ENCODE assay signal across 23 cellular contexts in the genomic region with DNA sequence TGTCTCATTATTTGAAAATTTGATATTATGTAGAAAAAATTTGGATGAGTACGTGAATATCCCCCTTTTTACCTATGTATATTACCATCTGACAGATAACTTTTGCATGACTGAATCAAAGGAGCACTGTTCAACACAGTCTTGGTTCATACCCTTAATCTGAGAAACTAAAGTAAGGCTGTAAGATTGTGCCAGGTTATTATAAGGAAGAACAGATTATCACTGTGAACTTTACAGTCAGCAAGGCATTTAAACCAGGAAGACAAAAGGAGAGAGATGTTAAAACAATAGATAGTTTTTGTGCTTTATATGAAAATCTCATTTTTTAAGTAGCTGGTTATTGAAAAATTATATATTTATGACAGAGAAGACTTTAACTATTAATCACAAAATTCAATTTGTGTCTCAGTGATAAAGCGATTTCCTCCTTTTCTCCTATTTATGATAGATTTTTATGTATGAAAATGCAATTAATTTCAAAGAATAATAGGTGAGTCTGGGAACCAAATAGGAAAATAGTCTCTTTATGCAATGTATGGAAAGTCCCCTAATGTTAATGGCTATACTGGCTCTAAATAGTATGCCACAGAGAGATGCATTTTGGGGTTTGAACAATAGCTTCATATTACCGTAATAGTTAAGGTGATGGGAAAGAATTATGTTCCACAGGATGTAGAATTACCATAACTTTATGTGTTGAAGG. TPM values are rescaled to one million over a fixed set of nuclear protein-coding genes. Genes with fewer than 3 reads are reported as not detected.
DNase-seq lines count a peak whose midpoint lies in the region; ATAC-seq, FAIRE-seq and TF ChIP-seq lines count a peak whose summit lies in the region.
"Had no signal": no experiment of that assay in that cellular context is flagged by ENCODE, and none has a peak within 500 bp of the region (broad histone marks: within the 10 kb centered on the region; RNA-seq: fewer than 3 reads in every experiment).

No MANE protein-coding gene starts in this region.

- 82% methylated on average over 3 of the region's 3 CpGs for WGBS in mammary epithelial cell (ENCODE audit: low coverage, missing lambda C conversion rate)

- ATAC-seq in Right ventricle myocardium inferior (no peak), PC-3 (peak; percentile 49), omental fat pad (ENCODE audit: low FRiP score) (no peak)
- peak; percentile 9 for ATAC-seq in stimulated activated effector memory CD8-positive, alpha-beta T cell treated with anti-CD3 and anti-CD28 coated beads, Interleukin-12 subunit alpha, Interleukin-12 subunit beta, amount 100 ng/mL, for 72 hours

- H4K20me1 ChIP-seq in PC-3 (ENCODE audit: low read length) (no peaks in the 10 kb centered on the region), mammary epithelial cell (ENCODE audit: insufficient read depth, low read length) (no peaks in the 10 kb centered on the region)

- H3K27me3 ChIP-seq in right atrium auricular region (no peaks in the 10 kb centered on the region), PC-3 (ENCODE audit: low read length) (no peaks in the 10 kb centered on the region), mammary epithelial cell (ENCODE audit: insufficient read depth, low read length) (no peaks in the 10 kb centered on the region)
- H3K27me3 ChIP-seq: dorsolateral prefrontal cortex, upper lobe of left lung had no signal

- H3K4me1 Mint-ChIP-seq in stimulated activated effector memory CD8-positive, alpha-beta T cell treated with anti-CD3 and anti-CD28 coated beads, Interleukin-12 subunit alpha, Interleukin-12 subunit beta, amount 100 ng/mL, for 72 hours = peaks cover 58% of the 10 kb centered on the region

- H3K4me1 ChIP-seq in right atrium auricular region (peaks cover 0 to 30% of the 10 kb centered on the region in 2 donors), PC-3 (ENCODE audit: insufficient read depth, low read length) (peaks cover 22% of the 10 kb centered on the region), kidney (ENCODE audit: control insufficient read depth in 1 of 2, insufficient read depth in 1 of 2, low read depth in 1 of 2, low read length in 2 of 2) (peaks cover 10 to 30% of the 10 kb centered on the region in 2 donors), mammary epithelial cell (ENCODE audit: insufficient read depth, low read length) (no peaks in the 10 kb centered on the region)

- peaks cover 12% of the 10 kb centered on the region for H3K79me2 ChIP-seq in PC-3 (ENCODE audit: low read length)
- H3K79me2 ChIP-seq in mammary epithelial cell (ENCODE audit: insufficient read depth, low read length) = no peaks in the 10 kb centered on the region

- H3K36me3 ChIP-seq in right atrium auricular region (no peaks in the 10 kb centered on the region), PC-3 (ENCODE audit: low read depth, low read length) (no peaks in the 10 kb centered on the region), kidney (ENCODE audit: control insufficient read depth in 1 of 2, insufficient read depth in 2 of 2, low read length in 2 of 2) (no peaks in the 10 kb centered on the region), mammary epithelial cell (ENCODE audit: insufficient read depth, low read length) (no peaks in the 10 kb centered on the region)
- H3K36me3 ChIP-seq: upper lobe of left lung had no signal

- H3K9ac ChIP-seq in PC-3 (ENCODE audit: low read length) = no peak overlapping the region
- no peak overlapping the region for H3K9ac ChIP-seq in kidney (ENCODE audit: low read length in 2 of 2)
- no peak overlapping the region for H3K9ac ChIP-seq in mammary epithelial cell (ENCODE audit: insufficient read depth, low read length)

- no peak overlapping the region for H3K4me3 ChIP-seq in right atrium auricular region
- H3K4me3 ChIP-seq in PC-3 (ENCODE audit: low read length) = no peak overlapping the region
- no peak overlapping the region for H3K4me3 ChIP-seq in kidney (ENCODE audit: low read length in 2 of 2)
- no peak overlapping the region for H3K4me3 ChIP-seq in mammary epithelial cell (replicated peaks in 1 of 3; ENCODE audit: insufficient read depth in 1 of 3, low read depth in 2 of 3, low read length in 3 of 3)
- H3K4me3 ChIP-seq: dorsolateral prefrontal cortex, SK-N-MC, upper lobe of left lung had no signal

- no peak for FAIRE-seq in kidney (lab: Jason Lieb, UNC)

- no peaks in the 10 kb centered on the region for H3K9me2 ChIP-seq in PC-3 (replicated peaks; ENCODE audit: low read length)

- in situ Hi-C loops in mammary epithelial cell (cut with MboI; ENCODE audit: low sequenced_read_pairs in 2 of 2) = no loop called here

- DNase-seq in right atrium auricular region (ENCODE audit: low spot score) (no peak), Right ventricle myocardium inferior (ENCODE audit: missing footprints) (no peak), PC-3 (no peak), kidney (no peak), mammary epithelial cell (no peak), omental fat pad (ENCODE audit: low spot score) (no peak)
- no peak for DNase-seq in stimulated activated effector memory CD8-positive, alpha-beta T cell treated with anti-CD3 and anti-CD28 coated beads, Interleukin-12 subunit alpha, Interleukin-12 subunit beta, amount 100 ng/mL, for 72 hours (ENCODE audit: low spot score in 2 of 2)
- DNase-seq in activated CD4-positive, alpha-beta T cell treated with anti-CD3 and anti-CD28 coated beads, Interleukin-2, amount 50 U/mL, for 1 hour = no peak
- DNase-seq: activated CD4-positive, alpha-beta T cell treated with anti-CD3 and anti-CD28 coated beads, Interleukin-2, amount 50 U/mL, for 4 hours; activated naive CD4-positive, alpha-beta T cell treated with Interleukin-2 at 50 U/mL for 16 hours; CD4-positive, alpha-beta T cell; DMS 273 treated with DMSO at 0.1 percent for 48 hours; dorsolateral prefrontal cortex; NCI-H1694; NCI-H2171; NCI-H524 treated with DMSO at 0.1 percent for 48 hours; nephron progenitor cell; stimulated activated CD8-positive, alpha-beta memory T cell treated with anti-CD3 and anti-CD28 coated beads, Interleukin-4, amount 100 ng/mL, for 48 hours; upper lobe of left lung had no signal

- no peak overlapping the region for H3K27ac Mint-ChIP-seq in stimulated activated effector memory CD8-positive, alpha-beta T cell treated with anti-CD3 and anti-CD28 coated beads, Interleukin-12 subunit alpha, Interleukin-12 subunit beta, amount 100 ng/mL, for 72 hours
- H3K27ac Mint-ChIP-seq: nephron progenitor cell had no signal

- no peak overlapping the region; the same call in 1 of the 2 replicates for H3K4me2 ChIP-seq in PC-3 (ENCODE audit: low read length)
- H3K4me2 ChIP-seq in mammary epithelial cell (ENCODE audit: insufficient read depth, low read depth, low read length) = no peak overlapping the region

- H3K27ac ChIP-seq in right atrium auricular region = peak overlapping the region; percentile 58 to 66
- no peak overlapping the region for H3K27ac ChIP-seq in PC-3 (ENCODE audit: low read length)
- peak overlapping the region; percentile 54 to 84 for H3K27ac ChIP-seq in kidney (ENCODE audit: low read depth in 2 of 2, low read length in 2 of 2)
- no peak overlapping the region for H3K27ac ChIP-seq in mammary epithelial cell (ENCODE audit: insufficient read depth, low read depth, low read length)
- H3K27ac ChIP-seq: dorsolateral prefrontal cortex, HL-60, SK-N-MC, upper lobe of left lung, VCaP had no signal

- dilution Hi-C loops in mammary epithelial cell (cut with HindIII; ENCODE audit: low sequenced_read_pairs) = no loop called here

- H3F3A ChIP-seq in PC-3 (ENCODE audit: low read length, unreplicated experiment) = no peaks in the 10 kb centered on the region

- H3K9me3 Mint-ChIP-seq in stimulated activated effector memory CD8-positive, alpha-beta T cell treated with anti-CD3 and anti-CD28 coated beads, Interleukin-12 subunit alpha, Interleukin-12 subunit beta, amount 100 ng/mL, for 72 hours = no peaks in the 10 kb centered on the region
- H3K9me3 Mint-ChIP-seq: CD4-positive, alpha-beta T cell; nephron progenitor cell had no signal

- CTCF ChIA-PET in PC-3 (lab: Charles Lee) (no interaction called here), mammary epithelial cell (lab: Charles Lee; ENCODE audit: low non-redundant PET) (no interaction called here)

- POLR2A ChIA-PET in PC-3 (lab: Charles Lee; ENCODE audit: unreplicated experiment) = no interaction called here

- H2AFZ ChIP-seq in PC-3 (ENCODE audit: low read length) = no peak overlapping the region
- no peak overlapping the region for H2AFZ ChIP-seq in mammary epithelial cell (ENCODE audit: low read depth, low read length)

- no peaks in the 10 kb centered on the region for H3K36me3 Mint-ChIP-seq in stimulated activated effector memory CD8-positive, alpha-beta T cell treated with anti-CD3 and anti-CD28 coated beads, Interleukin-12 subunit alpha, Interleukin-12 subunit beta, amount 100 ng/mL, for 72 hours

- intact Hi-C loops in Right ventricle myocardium inferior (cut with DNase I) = no loop called here
- intact Hi-C loops in PC-3 (cut with micrococcal nuclease) = no loop called here
- intact Hi-C loops in kidney (cut with DNase I) = no loop called here
- intact Hi-C loops in mammary epithelial cell (cut with micrococcal nuclease) = no loop called here

- TF ChIP-seq CTCF in right atrium auricular region (IDR thresholded peaks at IDR 0.05) (no peak), PC-3 (conservative IDR thresholded peaks at IDR 0.05; ENCODE audit: low read depth, low read length) (no peak), kidney (IDR thresholded peaks at IDR 0.05; ENCODE audit: borderline replicate concordance, extremely low read depth, insufficient read depth) (no peak), mammary epithelial cell (conservative IDR thresholded peaks at IDR 0.05 in 1 of 2, IDR thresholded peaks at IDR 0.05 in 1 of 2; ENCODE audit: extremely low read depth in 1 of 2, insufficient read depth in 1 of 2, low read depth in 1 of 2, low read length in 2 of 2) (no peak), omental fat pad (IDR thresholded peaks at IDR 0.05) (no peak)

- no TSS peak for BruUV-seq in PC-3 (replicated peaks; lab: Mats Ljungman, UMichigan)
- no TSS peak for BruUV-seq in mammary epithelial cell (replicated peaks; lab: Mats Ljungman, UMichigan)

- H3K9me3 ChIP-seq in right atrium auricular region = no peaks in the 10 kb centered on the region
- no peaks in the 10 kb centered on the region for H3K9me3 ChIP-seq in PC-3 (ENCODE audit: low read length)
- no peaks in the 10 kb centered on the region for H3K9me3 ChIP-seq in kidney (ENCODE audit: control insufficient read depth in 1 of 2, low read length in 2 of 2)
- H3K9me3 ChIP-seq in mammary epithelial cell (replicated peaks; ENCODE audit: insufficient read depth, low read length) = no peaks in the 10 kb centered on the region
- H3K9me3 ChIP-seq: upper lobe of left lung had no signal

- no peak overlapping the region for H3K4me3 Mint-ChIP-seq in stimulated activated effector memory CD8-positive, alpha-beta T cell treated with anti-CD3 and anti-CD28 coated beads, Interleukin-12 subunit alpha, Interleukin-12 subunit beta, amount 100 ng/mL, for 72 hours
- H3K4me3 Mint-ChIP-seq: CD4-positive, alpha-beta T cell; nephron progenitor cell had no signal

RNA-seq across cellular contexts. Expression of a gene that starts 33.4 kb away (rescaled TPM):
- total RNA-seq in right atrium auricular region = 10 to 100 TPM; 32.4 to 35.2 TPM
- 72.9 TPM for total RNA-seq in Right ventricle myocardium inferior
- 9.8 and 10.5 TPM in 2 replicates for total RNA-seq in PC-3 (2014; rRNA removed)
- total RNA-seq in kidney = 19.1 TPM
- polyA plus RNA-seq in kidney (ENCODE audit: insufficient read depth, low read depth, low replicate concordance) = 10.5 TPM
- under 1 TPM; 0.28 to 0.33 TPM for total RNA-seq in mammary epithelial cell
- polyA plus RNA-seq in mammary epithelial cell = 0.15 TPM
- polyA minus RNA-seq in mammary epithelial cell = not detected
- 10 to 100 TPM; 10.8 to 28.5 (median 16.3) TPM for total RNA-seq in omental fat pad
- total RNA-seq: LHCN-M2 had no signal

Comparison
In these comparisons a context has a peak if more than half of its experiments do, and no peak if none do; other contexts are left out.
1. H3K27ac ChIP-seq: peak in right atrium auricular region (2 of 2) and kidney (2 of 2); none in PC-3 (single experiment) and mammary epithelial cell (single experiment).
2. ATAC-seq: peak in PC-3 (single experiment) and stimulated activated effector memory CD8-positive, alpha-beta T cell treated with anti-CD3 and anti-CD28 coated beads, Interleukin-12 subunit alpha, Interleukin-12 subunit beta, amount 100 ng/mL, for 72 hours (single experiment); none in Right ventricle myocardium inferior (single experiment) and omental fat pad (single experiment).